ENCODE assay signal across 1 cellular context in genomic region chr7:86953653-86954336, GRCh38.
TF ChIP-seq lines count a peak whose summit lies in the region.

No MANE protein-coding gene starts in this region.

TF ChIP-seq in HepG2, 621 proteins besides CTCF, POLR2A, EP300 and RAD21 (continued from another document):
- TF ChIP-seq PAXIP1 (CRISPR knock-in tag; conservative IDR thresholded peaks at IDR 0.05) (no peak), HDAC2 (CRISPR knock-in tag; IDR thresholded peaks at IDR 0.05) (no peak), PTBP1 (IDR thresholded peaks at IDR 0.05; ENCODE audit: low read depth, low read length, poor library complexity, severe bottlenecking) (no peak), CEBPB (IDR thresholded peaks at IDR 0.05; ENCODE audit: borderline replicate concordance, low read depth, low read length) (peak; percentile 90), GATAD2A (CRISPR knock-in tag; IDR thresholded peaks at IDR 0.05) (peak; percentile 41; the same call in 1 of the 2 replicates)
